ENCODE assay signal across 9 cellular contexts in genomic region chr17:10050597-10051101, GRCh38.
DNase-seq lines count a peak whose midpoint lies in the region; ATAC-seq and TF ChIP-seq lines count a peak whose summit lies in the region.
"Had no signal": no experiment of that assay in that cellular context is flagged by ENCODE, and none has a peak within 500 bp of the region (broad histone marks: within the 10 kb centered on the region; RNA-seq: fewer than 3 reads in every experiment).

No MANE protein-coding gene starts in this region.

- no peak overlapping the region for H3K27ac Mint-ChIP-seq in activated CD8-positive, alpha-beta T cell treated with anti-CD3 and anti-CD28 coated beads for 36 hours
- no peak overlapping the region for H3K27ac Mint-ChIP-seq in activated T-cell treated with anti-CD3 and anti-CD28 coated beads, Interleukin-2, amount 50 U/mL, for 24 hours
- H3K27ac Mint-ChIP-seq in activated T-helper 2 cell treated with anti-CD3 and anti-CD28 coated beads, Interferon-gamma antibody, Interleukin-2, Interleukin-4, amounts not matched to agents 10 μg/mL and 5 μg/mL and 100 μg/mL, durations not matched to agents 14 hours and 24 hours and 36 hours, result no peak overlapping the region

- H3K9me3 ChIP-seq in neutrophil (no peaks in the 10 kb centered on the region), hepatocyte (ENCODE audit: low read depth) (no peaks in the 10 kb centered on the region)

- CTCF ChIA-PET in activated CD8-positive, alpha-beta T cell treated with anti-CD3 and anti-CD28 coated beads for 36 hours (lab: Charles Lee), result interaction anchor here (2.2 kb wide), 1 partner anchor 176 kb away, joined by 7 read pairs; no protein-coding TSS in a partner anchor

- ATAC-seq in GM18505 (IDR thresholded peaks at IDR 0.05; ENCODE audit: unreplicated experiment) (no peak), HG02798 (IDR thresholded peaks at IDR 0.05; ENCODE audit: poor library complexity, unreplicated experiment) (peak; percentile 51)
- no peak for ATAC-seq in activated CD8-positive, alpha-beta T cell treated with anti-CD3 and anti-CD28 coated beads for 36 hours
- ATAC-seq: Panc1 had no signal

- WGBS in hepatocyte (ENCODE audit: low lambda C conversion rate, missing lambda C conversion rate), result 74% methylated on average over 3 of the region's 3 CpGs

- H3K4me3 Mint-ChIP-seq in activated CD8-positive, alpha-beta T cell treated with anti-CD3 and anti-CD28 coated beads for 36 hours, result no peak overlapping the region
- H3K4me3 Mint-ChIP-seq in activated T-cell treated with anti-CD3 and anti-CD28 coated beads, Interleukin-2, amount 50 U/mL, for 24 hours, result no peak overlapping the region
- H3K4me3 Mint-ChIP-seq in activated T-helper 2 cell treated with anti-CD3 and anti-CD28 coated beads, Interferon-gamma antibody, Interleukin-2, Interleukin-4, amounts not matched to agents 10 μg/mL and 5 μg/mL and 100 μg/mL, durations not matched to agents 14 hours and 24 hours and 36 hours (ENCODE audit: low read depth), result no peak overlapping the region

- no peaks in the 10 kb centered on the region for H3K36me3 Mint-ChIP-seq in activated CD8-positive, alpha-beta T cell treated with anti-CD3 and anti-CD28 coated beads for 36 hours (ENCODE audit: low read depth)
- no peaks in the 10 kb centered on the region for H3K36me3 Mint-ChIP-seq in activated T-cell treated with anti-CD3 and anti-CD28 coated beads, Interleukin-2, amount 50 U/mL, for 24 hours (ENCODE audit: low read depth)
- H3K36me3 Mint-ChIP-seq in activated T-helper 2 cell treated with anti-CD3 and anti-CD28 coated beads, Interferon-gamma antibody, Interleukin-2, Interleukin-4, amounts not matched to agents 10 μg/mL and 5 μg/mL and 100 μg/mL, durations not matched to agents 14 hours and 24 hours and 36 hours (ENCODE audit: low read depth), result no peaks in the 10 kb centered on the region

- H3K27ac ChIP-seq in neutrophil, result peak overlapping the region; percentile 35
- no peak overlapping the region for H3K27ac ChIP-seq in hepatocyte

- H3K4me1 Mint-ChIP-seq in activated CD8-positive, alpha-beta T cell treated with anti-CD3 and anti-CD28 coated beads for 36 hours (ENCODE audit: low read depth), result peaks cover 29% of the 10 kb centered on the region
- H3K4me1 Mint-ChIP-seq in activated T-cell treated with anti-CD3 and anti-CD28 coated beads, Interleukin-2, amount 50 U/mL, for 24 hours (ENCODE audit: low read depth), result peaks cover 7% of the 10 kb centered on the region
- no peaks in the 10 kb centered on the region for H3K4me1 Mint-ChIP-seq in activated T-helper 2 cell treated with anti-CD3 and anti-CD28 coated beads, Interferon-gamma antibody, Interleukin-2, Interleukin-4, amounts not matched to agents 10 μg/mL and 5 μg/mL and 100 μg/mL, durations not matched to agents 14 hours and 24 hours and 36 hours (ENCODE audit: low read depth)

- intact Hi-C loops in activated CD8-positive, alpha-beta T cell treated with anti-CD3 and anti-CD28 coated beads for 36 hours (cut with micrococcal nuclease), result no loop called here
- intact Hi-C loops in activated T-helper 2 cell treated with anti-CD3 and anti-CD28 coated beads, Interferon-gamma antibody, Interleukin-2, Interleukin-4, amounts not matched to agents 10 μg/mL and 5 μg/mL and 100 μg/mL, durations not matched to agents 14 hours and 24 hours and 36 hours (cut with micrococcal nuclease), result no loop called here

- H3K4me1 ChIP-seq in neutrophil (ENCODE audit: control insufficient read depth in 1 of 2, insufficient read depth in 1 of 2, low read depth in 1 of 2, low read length in 1 of 2), result peaks cover 17 to 21% of the 10 kb centered on the region in 2 experiments
- H3K4me1 ChIP-seq in hepatocyte (ENCODE audit: insufficient read depth), result no peaks in the 10 kb centered on the region

- H3K27me3 ChIP-seq in neutrophil, result no peaks in the 10 kb centered on the region
- no peaks in the 10 kb centered on the region for H3K27me3 ChIP-seq in hepatocyte

- no peaks in the 10 kb centered on the region for H3K27me3 Mint-ChIP-seq in activated CD8-positive, alpha-beta T cell treated with anti-CD3 and anti-CD28 coated beads for 36 hours
- H3K27me3 Mint-ChIP-seq in activated T-cell treated with anti-CD3 and anti-CD28 coated beads, Interleukin-2, amount 50 U/mL, for 24 hours, result no peaks in the 10 kb centered on the region
- no peaks in the 10 kb centered on the region for H3K27me3 Mint-ChIP-seq in activated T-helper 2 cell treated with anti-CD3 and anti-CD28 coated beads, Interferon-gamma antibody, Interleukin-2, Interleukin-4, amounts not matched to agents 10 μg/mL and 5 μg/mL and 100 μg/mL, durations not matched to agents 14 hours and 24 hours and 36 hours (ENCODE audit: low read depth)

- H4K20me1 ChIP-seq in hepatocyte (ENCODE audit: insufficient read depth, poor library complexity, severe bottlenecking), result no peaks in the 10 kb centered on the region

- no peaks in the 10 kb centered on the region for H3K9me2 ChIP-seq in hepatocyte (replicated peaks; ENCODE audit: insufficient read depth)

- TF ChIP-seq CTCF in activated CD8-positive, alpha-beta T cell treated with anti-CD3 and anti-CD28 coated beads for 36 hours (IDR thresholded peaks at IDR 0.05), result no peak
- TF ChIP-seq CTCF in neutrophil (IDR thresholded peaks at IDR 0.05) (no peak), hepatocyte (IDR thresholded peaks at IDR 0.05; ENCODE audit: poor library complexity) (no peak)

- H3K4me3 ChIP-seq in neutrophil (ENCODE audit: low read depth in 1 of 2, low read length in 1 of 2) (no peak overlapping the region), hepatocyte (no peak overlapping the region)

- no peak overlapping the region for H3K4me2 ChIP-seq in hepatocyte

- H3K36me3 ChIP-seq in neutrophil (no peaks in the 10 kb centered on the region), hepatocyte (replicated peaks; ENCODE audit: insufficient read depth, low read depth) (no peaks in the 10 kb centered on the region)

- no peak overlapping the region for H2AFZ ChIP-seq in hepatocyte

- POLR2A ChIA-PET in activated CD8-positive, alpha-beta T cell treated with anti-CD3 and anti-CD28 coated beads for 36 hours (lab: Charles Lee), result no interaction called here

- peaks cover 13% of the 10 kb centered on the region for H3K79me2 ChIP-seq in hepatocyte

- DNase-seq in activated CD8-positive, alpha-beta T cell treated with anti-CD3 and anti-CD28 coated beads for 36 hours, result peak; percentile 19
- DNase-seq in DMS153 (lab: John Stamatoyannopoulos, UW) (no peak), hepatocyte (ENCODE audit: low spot score) (no peak)
- no peak for DNase-seq in activated T-cell treated with anti-CD3 and anti-CD28 coated beads, Interleukin-2, amount 50 U/mL, for 24 hours
- no peak for DNase-seq in activated T-helper 2 cell treated with anti-CD3 and anti-CD28 coated beads, Interferon-gamma antibody, Interleukin-2, Interleukin-4, amounts not matched to agents 10 μg/mL and 5 μg/mL and 100 μg/mL, durations not matched to agents 14 hours and 24 hours and 36 hours (ENCODE audit: low spot score)

- TF ChIP-seq POLR2A in GM18505 (IDR thresholded peaks at IDR 0.05; ENCODE audit: borderline replicate concordance, extremely low read depth, insufficient read depth, insufficient read length), result peak; percentile 58

- no peaks in the 10 kb centered on the region for H3K9me3 Mint-ChIP-seq in activated CD8-positive, alpha-beta T cell treated with anti-CD3 and anti-CD28 coated beads for 36 hours
- no peaks in the 10 kb centered on the region for H3K9me3 Mint-ChIP-seq in activated T-cell treated with anti-CD3 and anti-CD28 coated beads, Interleukin-2, amount 50 U/mL, for 24 hours
- H3K9me3 Mint-ChIP-seq in activated T-helper 2 cell treated with anti-CD3 and anti-CD28 coated beads, Interferon-gamma antibody, Interleukin-2, Interleukin-4, amounts not matched to agents 10 μg/mL and 5 μg/mL and 100 μg/mL, durations not matched to agents 14 hours and 24 hours and 36 hours, result no peaks in the 10 kb centered on the region
